ENCODE assay signal across 8 cellular contexts in the genomic region with DNA sequence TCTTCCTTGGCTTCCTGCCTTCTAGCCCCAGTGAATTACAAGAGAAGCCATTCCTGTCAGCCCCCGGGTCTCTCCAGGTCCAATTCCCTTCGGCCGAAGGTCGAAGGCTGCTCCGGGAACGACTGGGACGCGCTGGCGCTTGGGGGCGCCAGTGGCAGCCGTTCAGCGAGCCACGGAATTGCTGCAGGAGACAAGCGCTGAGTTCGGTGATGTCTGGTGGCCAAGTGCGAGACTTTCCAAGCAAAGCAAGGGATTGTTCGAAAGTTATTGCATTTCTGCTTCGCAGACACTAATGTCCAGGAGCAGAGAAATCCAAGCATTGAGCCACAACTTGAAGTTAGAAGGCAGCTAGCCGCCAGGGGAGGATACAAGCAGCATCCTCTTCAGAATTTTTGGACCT. TPM values are rescaled to one million over a fixed set of nuclear protein-coding genes. Genes with fewer than 3 reads are reported as not detected.
DNase-seq lines count a peak whose midpoint lies in the region; ATAC-seq, FAIRE-seq and TF ChIP-seq lines count a peak whose summit lies in the region.

No MANE protein-coding gene starts in this region.

- 0 out of 2 replicates have a peak, but pooled peaks cover 6% of the 10 kb centered on the region for H3K4me1 ChIP-seq in ES-I3 (ENCODE audit: insufficient read depth, low read length)
- H3K4me1 ChIP-seq in right lobe of liver, result peaks cover 0 to 9% (median under 1%) of the 10 kb centered on the region in 4 donors
- peaks cover 19 to 39% (median 21%) of the 10 kb centered on the region in 4 donors for H3K4me1 ChIP-seq in upper lobe of left lung

- WGBS in right lobe of liver (ENCODE audit: insufficient coverage, low coverage, low lambda C conversion rate, missing lambda C conversion rate), result 4% methylated on average over 10 of the region's 19 CpGs
- WGBS in upper lobe of left lung, 2 donors, result 10% methylated on average over 2 to 19 of the region's 19 CpGs

- no peak for TF ChIP-seq POLR2A in right lobe of liver (IDR thresholded peaks at IDR 0.05)
- TF ChIP-seq POLR2A in upper lobe of left lung (IDR thresholded peaks at IDR 0.05), result no peak

- no peak overlapping the region for H3K4me3 ChIP-seq in bronchial epithelial cell (ENCODE audit: low read depth, low read length)
- H3K4me3 ChIP-seq in right lobe of liver, result no peak overlapping the region
- H3K4me3 ChIP-seq in upper lobe of left lung, result peak overlapping the region in 1 of 4 donors; percentile 46

- no peaks in the 10 kb centered on the region for H3K36me3 ChIP-seq in ES-I3 (ENCODE audit: insufficient read depth, low read length)
- H3K36me3 ChIP-seq in bronchial epithelial cell (ENCODE audit: control insufficient read depth, insufficient read depth, low read length), result no peaks in the 10 kb centered on the region
- H3K36me3 ChIP-seq in right lobe of liver, result no peaks in the 10 kb centered on the region
- no peaks in the 10 kb centered on the region for H3K36me3 ChIP-seq in upper lobe of left lung

- ATAC-seq in right lobe of liver, result peak; percentile 30 to 66 (median 49)
- ATAC-seq in upper lobe of left lung (ENCODE audit: low FRiP score in 2 of 2), result peak in 1 of 2 donors; percentile 60
- no peak for ATAC-seq in GM19397 (IDR thresholded peaks at IDR 0.05; ENCODE audit: unreplicated experiment)

- TF ChIP-seq RAD21 in Ishikawa (IDR thresholded peaks at IDR 0.05; ENCODE audit: low read depth), result peak; percentile 44

- DNase-seq in bronchial epithelial cell (ENCODE audit: low read depth) (peak; percentile 17), right lobe of liver (peak in 2 of 3 donors; percentile 32 to 57), upper lobe of left lung (peak; percentile 28 to 87), DMS79 (lab: John Stamatoyannopoulos, UW) (no peak)
- no peak for DNase-seq in activated naive CD4-positive, alpha-beta T cell (lab: John Stamatoyannopoulos, UW)

- peak overlapping the region; percentile 66; the same call in 1 of the 2 replicates for H3K9ac ChIP-seq in ES-I3 (ENCODE audit: low read depth, low read length)

- peak; percentile 67 for TF ChIP-seq CTCF in bronchial epithelial cell (IDR thresholded peaks at IDR 0.05; ENCODE audit: insufficient read depth, low read length, severe bottlenecking)
- peak in 3 of 4 donors; percentile 23 to 45 (median 27) for TF ChIP-seq CTCF in right lobe of liver (IDR thresholded peaks at IDR 0.05)
- TF ChIP-seq CTCF in upper lobe of left lung (IDR thresholded peaks at IDR 0.05), result peak in 2 of 6 experiments; percentile 10 to 23

- H3K27ac ChIP-seq in right lobe of liver, result no peak overlapping the region
- no peak overlapping the region for H3K27ac ChIP-seq in upper lobe of left lung

- H3K27me3 ChIP-seq in bronchial epithelial cell (ENCODE audit: control insufficient read depth, insufficient read depth, low read length) (peaks cover 33% of the 10 kb centered on the region), right lobe of liver (peaks cover 0 to 22% of the 10 kb centered on the region in 2 donors), upper lobe of left lung (peaks cover 0 to 11% (median 6%) of the 10 kb centered on the region in 4 donors)

- FAIRE-seq in bronchial epithelial cell (lab: Jason Lieb, UNC), result no peak

- TF ChIP-seq EP300 in Ishikawa (IDR thresholded peaks at IDR 0.05; ENCODE audit: borderline replicate concordance) (no peak), upper lobe of left lung (IDR thresholded peaks at IDR 0.05) (no peak)

- no peaks in the 10 kb centered on the region; the same call in 1 of the 2 replicates for H3K9me3 ChIP-seq in ES-I3 (ENCODE audit: control insufficient read depth, insufficient read depth, low read length)
- no peaks in the 10 kb centered on the region for H3K9me3 ChIP-seq in right lobe of liver
- H3K9me3 ChIP-seq in upper lobe of left lung, result no peaks in the 10 kb centered on the region

- intact Hi-C loops in right lobe of liver (cut with DNase I), result no loop called here

TF ChIP-seq in Ishikawa, 13 proteins besides CTCF, POLR2A, EP300 and RAD21:
- TF ChIP-seq, protein P1, sequence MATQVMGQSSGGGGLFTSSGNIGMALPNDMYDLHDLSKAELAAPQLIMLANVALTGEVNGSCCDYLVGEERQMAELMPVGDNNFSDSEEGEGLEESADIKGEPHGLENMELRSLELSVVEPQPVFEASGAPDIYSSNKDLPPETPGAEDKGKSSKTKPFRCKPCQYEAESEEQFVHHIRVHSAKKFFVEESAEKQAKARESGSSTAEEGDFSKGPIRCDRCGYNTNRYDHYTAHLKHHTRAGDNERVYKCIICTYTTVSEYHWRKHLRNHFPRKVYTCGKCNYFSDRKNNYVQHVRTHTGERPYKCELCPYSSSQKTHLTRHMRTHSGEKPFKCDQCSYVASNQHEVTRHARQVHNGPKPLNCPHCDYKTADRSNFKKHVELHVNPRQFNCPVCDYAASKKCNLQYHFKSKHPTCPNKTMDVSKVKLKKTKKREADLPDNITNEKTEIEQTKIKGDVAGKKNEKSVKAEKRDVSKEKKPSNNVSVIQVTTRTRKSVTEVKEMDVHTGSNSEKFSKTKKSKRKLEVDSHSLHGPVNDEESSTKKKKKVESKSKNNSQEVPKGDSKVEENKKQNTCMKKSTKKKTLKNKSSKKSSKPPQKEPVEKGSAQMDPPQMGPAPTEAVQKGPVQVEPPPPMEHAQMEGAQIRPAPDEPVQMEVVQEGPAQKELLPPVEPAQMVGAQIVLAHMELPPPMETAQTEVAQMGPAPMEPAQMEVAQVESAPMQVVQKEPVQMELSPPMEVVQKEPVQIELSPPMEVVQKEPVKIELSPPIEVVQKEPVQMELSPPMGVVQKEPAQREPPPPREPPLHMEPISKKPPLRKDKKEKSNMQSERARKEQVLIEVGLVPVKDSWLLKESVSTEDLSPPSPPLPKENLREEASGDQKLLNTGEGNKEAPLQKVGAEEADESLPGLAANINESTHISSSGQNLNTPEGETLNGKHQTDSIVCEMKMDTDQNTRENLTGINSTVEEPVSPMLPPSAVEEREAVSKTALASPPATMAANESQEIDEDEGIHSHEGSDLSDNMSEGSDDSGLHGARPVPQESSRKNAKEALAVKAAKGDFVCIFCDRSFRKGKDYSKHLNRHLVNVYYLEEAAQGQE (IDR thresholded peaks at IDR 0.05; ENCODE audit: low read depth), result no peak
- TF ChIP-seq TEAD4 (IDR thresholded peaks at IDR 0.05), result no peak

RNA-seq across cellular contexts. Expression of a gene that starts 1.1 kb away (rescaled TPM):
- 0.26 TPM in 1 of 2 replicates, not detected in the other for total RNA-seq in bronchial epithelial cell
- under 1 TPM in 3 of 6 experiments, not detected in 3; 0.06 to 0.11 (median 0.07) TPM for total RNA-seq in right lobe of liver
- total RNA-seq in upper lobe of left lung, result 10 to 100 TPM in 1 of 6 donors, 1 to 10 TPM in 4, not detected in 1; 1.8 to 22.1 (median 6.0) TPM

Comparison
In these comparisons a context has a peak if more than half of its experiments do, and no peak if none do; other contexts are left out.
1. DNase-seq: peak in bronchial epithelial cell (single experiment), right lobe of liver (2 of 3) and upper lobe of left lung (2 of 2); none in DMS79 (single experiment) and activated naive CD4-positive, alpha-beta T cell (0 of 4).